In genomic region chr21:41712730-41713129, GRCh38 we compare ENCODE assay signal across 3 cellular contexts.
TF ChIP-seq lines count a peak whose summit lies in the region.

No MANE protein-coding gene starts in this region.

TF ChIP-seq in GM23338, 12 proteins besides CTCF, POLR2A, EP300 and RAD21:
- TF ChIP-seq POLR2AphosphoS5 (IDR thresholded peaks at IDR 0.05; ENCODE audit: low read depth) = no peak
- no peak for TF ChIP-seq NANOG (IDR thresholded peaks at IDR 0.05; ENCODE audit: borderline replicate concordance)
- TF ChIP-seq ZNF331 (CRISPR knock-in tag; IDR thresholded peaks at IDR 0.05; ENCODE audit: low read depth) = no peak
- no peak for TF ChIP-seq CREB1 (CRISPR knock-in tag; IDR thresholded peaks at IDR 0.05; ENCODE audit: low read depth)
- TF ChIP-seq ZNF114 (CRISPR knock-in tag; IDR thresholded peaks at IDR 0.05) = no peak

TF ChIP-seq in HepG2, 621 proteins besides CTCF, POLR2A, EP300 and RAD21 (continues in another document):
- TF ChIP-seq IKZF4 (CRISPR knock-in tag; IDR thresholded peaks at IDR 0.05; ENCODE audit: borderline replicate concordance, low read depth, not compliant biosample characterization) = no peak
- TF ChIP-seq NFATC3 (CRISPR knock-in tag; IDR thresholded peaks at IDR 0.05) = no peak
- no peak for TF ChIP-seq ZNF816 (CRISPR knock-in tag; IDR thresholded peaks at IDR 0.05; ENCODE audit: borderline replicate concordance)
- no peak for TF ChIP-seq RAD51 (IDR thresholded peaks at IDR 0.05; ENCODE audit: borderline replicate concordance)
- no peak for TF ChIP-seq PRDM10 (CRISPR knock-in tag; IDR thresholded peaks at IDR 0.05; ENCODE audit: low read depth)
- no peak for TF ChIP-seq HNRNPLL (IDR thresholded peaks at IDR 0.05; ENCODE audit: low read depth, low read length, poor library complexity, severe bottlenecking)
- TF ChIP-seq TSC22D2 (CRISPR knock-in tag; IDR thresholded peaks at IDR 0.05; ENCODE audit: borderline replicate concordance) = no peak
- TF ChIP-seq IRF1 (CRISPR knock-in tag; IDR thresholded peaks at IDR 0.05; ENCODE audit: low read depth) = no peak
- TF ChIP-seq GPN1 (CRISPR knock-in tag; IDR thresholded peaks at IDR 0.05; ENCODE audit: borderline replicate concordance) = no peak
- no peak for TF ChIP-seq DR1 (CRISPR knock-in tag; IDR thresholded peaks at IDR 0.05)
- TF ChIP-seq REXO4 (CRISPR knock-in tag; IDR thresholded peaks at IDR 0.05; ENCODE audit: borderline replicate concordance) = no peak
- no peak for TF ChIP-seq HOXD1 (CRISPR knock-in tag; IDR thresholded peaks at IDR 0.05)
- TF ChIP-seq ZBTB39 (CRISPR knock-in tag; IDR thresholded peaks at IDR 0.05) = no peak
- TF ChIP-seq MATR3 (CRISPR knock-in tag; IDR thresholded peaks at IDR 0.05) = no peak
- no peak for TF ChIP-seq HHEX (CRISPR knock-in tag; IDR thresholded peaks at IDR 0.05)
- no peak for TF ChIP-seq USF2 (IDR thresholded peaks at IDR 0.05; ENCODE audit: low read depth, low read length)
- no peak for TF ChIP-seq USF2 (CRISPR knock-in tag; IDR thresholded peaks at IDR 0.05; ENCODE audit: borderline replicate concordance)
- no peak for TF ChIP-seq ZNF460 (CRISPR knock-in tag; IDR thresholded peaks at IDR 0.05; ENCODE audit: borderline replicate concordance)
- TF ChIP-seq CREBL2 (CRISPR knock-in tag; IDR thresholded peaks at IDR 0.05; ENCODE audit: borderline replicate concordance) = no peak
- TF ChIP-seq SP140L (CRISPR knock-in tag; IDR thresholded peaks at IDR 0.05; ENCODE audit: borderline replicate concordance) = no peak
- TF ChIP-seq STAT5B (CRISPR knock-in tag; IDR thresholded peaks at IDR 0.05) = no peak
- no peak for TF ChIP-seq XBP1 (CRISPR knock-in tag; IDR thresholded peaks at IDR 0.05)
- TF ChIP-seq TBX3 (IDR thresholded peaks at IDR 0.05; ENCODE audit: borderline replicate concordance) = no peak

TF ChIP-seq in HEK293T, 16 proteins besides CTCF, POLR2A, EP300 and RAD21:
- TF ChIP-seq TARDBP (IDR thresholded peaks at IDR 0.05) (no peak), L3MBTL2 (conservative IDR thresholded peaks at IDR 0.05) (no peak), FOXA1 (IDR thresholded peaks at IDR 0.05) (no peak), ELF4 (IDR thresholded peaks at IDR 0.05) (no peak), BHLHE40 (IDR thresholded peaks at IDR 0.05; ENCODE audit: borderline replicate concordance) (no peak), ZNF384 (IDR thresholded peaks at IDR 0.05) (no peak), CTBP1 (IDR thresholded peaks at IDR 0.05; ENCODE audit: borderline replicate concordance) (no peak), SP1 (IDR thresholded peaks at IDR 0.05) (no peak), LEF1 (IDR thresholded peaks at IDR 0.05; ENCODE audit: borderline replicate concordance) (no peak), NFRKB (IDR thresholded peaks at IDR 0.05) (no peak), FOXM1 (IDR thresholded peaks at IDR 0.05; ENCODE audit: borderline replicate concordance) (no peak), SUZ12 (IDR thresholded peaks at IDR 0.05) (no peak), ARNT (IDR thresholded peaks at IDR 0.05) (no peak), PKNOX1 (IDR thresholded peaks at IDR 0.05) (no peak), FOXK2 (IDR thresholded peaks at IDR 0.05) (no peak), HDGF (IDR thresholded peaks at IDR 0.05; ENCODE audit: borderline replicate concordance) (no peak)
